ENCODE assay signal across 15 cellular contexts in the genomic region with DNA sequence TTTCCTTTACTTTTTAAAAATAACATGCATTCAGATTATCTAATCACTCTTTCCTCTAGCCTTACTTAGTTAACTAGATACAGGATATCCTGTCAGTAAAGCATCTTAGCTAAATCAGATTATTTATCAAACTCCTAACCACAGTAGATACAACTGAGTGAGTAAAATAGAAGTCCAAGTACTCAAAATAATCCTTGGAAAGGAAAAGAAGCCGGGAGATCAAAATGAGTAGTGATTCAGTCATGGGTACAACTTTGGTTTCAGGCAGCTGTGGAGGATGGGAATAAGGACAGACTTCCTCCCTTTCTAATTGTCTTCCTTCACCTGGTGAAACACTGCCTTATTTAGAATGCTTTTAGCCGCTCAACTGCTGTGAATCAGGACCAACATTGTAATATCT.
A peak's percentile ranks its signal among the peaks of the same experiment; 100 is the strongest.
DNase-seq lines count a peak whose midpoint lies in the region; ATAC-seq and TF ChIP-seq lines count a peak whose summit lies in the region.
"Had no signal": no experiment of that assay in that cellular context is flagged by ENCODE, and none has a peak within 500 bp of the region (broad histone marks: within the 10 kb centered on the region; RNA-seq: fewer than 3 reads in every experiment).

No MANE protein-coding gene starts in this region.

- peak overlapping the region; percentile 13 for H3K4me3 Mint-ChIP-seq in activated T-cell treated with anti-CD3 and anti-CD28 coated beads, Interleukin-2, amount 50 U/mL, for 24 hours
- H3K4me3 Mint-ChIP-seq in central memory CD8-positive, alpha-beta T cell = peak overlapping the region; percentile 12
- H3K4me3 Mint-ChIP-seq: dendritic cell treated with granulocyte-macrophage colony-stimulating factor and Interleukin-4, amounts not matched to agents 40 ng/mL and 50 ng/mL, for 4 days had no signal

- H3K27ac ChIP-seq in neutrophil = peak overlapping the region; percentile 58
- H3K27ac ChIP-seq: foreskin keratinocyte had no signal

- H3K9me3 Mint-ChIP-seq in activated T-cell treated with anti-CD3 and anti-CD28 coated beads, Interleukin-2, amount 50 U/mL, for 24 hours = peaks cover 7% of the 10 kb centered on the region
- H3K9me3 Mint-ChIP-seq in central memory CD8-positive, alpha-beta T cell = no peaks in the 10 kb centered on the region
- H3K9me3 Mint-ChIP-seq: dendritic cell treated with granulocyte-macrophage colony-stimulating factor and Interleukin-4, amounts not matched to agents 40 ng/mL and 50 ng/mL, for 4 days had no signal

- ATAC-seq in central memory CD8-positive, alpha-beta T cell (replicated peaks; ENCODE audit: extremely low read depth, poor library complexity, severe bottlenecking) = peak; percentile 63
- no peak for ATAC-seq in GM21825 (IDR thresholded peaks at IDR 0.05; ENCODE audit: unreplicated experiment)
- ATAC-seq: foreskin keratinocyte had no signal

- H3K9me3 ChIP-seq in neutrophil = no peaks in the 10 kb centered on the region

- peaks cover 71% of the 10 kb centered on the region for H3K36me3 Mint-ChIP-seq in activated T-cell treated with anti-CD3 and anti-CD28 coated beads, Interleukin-2, amount 50 U/mL, for 24 hours (ENCODE audit: low read depth)
- peaks cover 44% of the 10 kb centered on the region for H3K36me3 Mint-ChIP-seq in central memory CD8-positive, alpha-beta T cell (ENCODE audit: insufficient read depth)

- no peak overlapping the region for H3K4me3 ChIP-seq in neutrophil (ENCODE audit: low read depth in 1 of 2, low read length in 1 of 2)

- TF ChIP-seq CTCF in neutrophil (IDR thresholded peaks at IDR 0.05) = no peak

- H3K27ac Mint-ChIP-seq in activated T-cell treated with anti-CD3 and anti-CD28 coated beads, Interleukin-2, amount 50 U/mL, for 24 hours = peak overlapping the region; percentile 73
- peak overlapping the region; percentile 57 for H3K27ac Mint-ChIP-seq in central memory CD8-positive, alpha-beta T cell (ENCODE audit: low read depth)
- H3K27ac Mint-ChIP-seq: dendritic cell treated with granulocyte-macrophage colony-stimulating factor and Interleukin-4, amounts not matched to agents 40 ng/mL and 50 ng/mL, for 4 days had no signal

- no peaks in the 10 kb centered on the region for H3K27me3 Mint-ChIP-seq in activated T-cell treated with anti-CD3 and anti-CD28 coated beads, Interleukin-2, amount 50 U/mL, for 24 hours
- no peaks in the 10 kb centered on the region for H3K27me3 Mint-ChIP-seq in central memory CD8-positive, alpha-beta T cell

- no peak for DNase-seq in activated T-cell treated with anti-CD3 and anti-CD28 coated beads, Interleukin-2, amount 50 U/mL, for 24 hours
- DNase-seq in activated T-cell treated with anti-CD3 and anti-CD28 coated beads, Interleukin-2, amount 50 U/mL, for 1 hour = no peak
- DNase-seq in NCI-H69 (lab: John Stamatoyannopoulos, UW) (peak; percentile 47), DMS153 treated with DMSO at 0.1 percent for 48 hours (lab: John Stamatoyannopoulos, UW; ENCODE audit: unreplicated experiment) (no peak), NCI-H1930 (lab: John Stamatoyannopoulos, UW) (no peak)
- DNase-seq in central memory CD8-positive, alpha-beta T cell (ENCODE audit: low spot score in 2 of 2) = no peak
- DNase-seq: activated CD4-positive, alpha-beta T cell treated with anti-CD3 and anti-CD28 coated beads, Interleukin-2, amount 50 U/mL, for 4 hours; DMS79; foreskin keratinocyte; NCI-H1092 treated with DMSO at 0.1 percent for 48 hours; NCI-H524 treated with DMSO at 0.1 percent for 48 hours; stimulated activated CD4-positive, alpha-beta T cell treated with anti-CD3 and anti-CD28 coated beads, Interleukin-4, amount 100 ng/mL, for 1 hour had no signal

- H3K4me1 Mint-ChIP-seq in activated T-cell treated with anti-CD3 and anti-CD28 coated beads, Interleukin-2, amount 50 U/mL, for 24 hours (ENCODE audit: low read depth) = peaks cover 81% of the 10 kb centered on the region
- peaks cover 81% of the 10 kb centered on the region for H3K4me1 Mint-ChIP-seq in central memory CD8-positive, alpha-beta T cell

- no peaks in the 10 kb centered on the region for H3K27me3 ChIP-seq in neutrophil
- H3K27me3 ChIP-seq: foreskin keratinocyte had no signal

- H3K4me1 ChIP-seq in neutrophil (ENCODE audit: control insufficient read depth in 1 of 2, insufficient read depth in 1 of 2, low read depth in 1 of 2, low read length in 1 of 2) = peaks cover 31 to 69% of the 10 kb centered on the region in 2 experiments
- H3K4me1 ChIP-seq: foreskin keratinocyte had no signal

- H3K36me3 ChIP-seq in neutrophil = no peaks in the 10 kb centered on the region
